ENCODE assay signal across 32 cellular contexts in the genomic region with DNA sequence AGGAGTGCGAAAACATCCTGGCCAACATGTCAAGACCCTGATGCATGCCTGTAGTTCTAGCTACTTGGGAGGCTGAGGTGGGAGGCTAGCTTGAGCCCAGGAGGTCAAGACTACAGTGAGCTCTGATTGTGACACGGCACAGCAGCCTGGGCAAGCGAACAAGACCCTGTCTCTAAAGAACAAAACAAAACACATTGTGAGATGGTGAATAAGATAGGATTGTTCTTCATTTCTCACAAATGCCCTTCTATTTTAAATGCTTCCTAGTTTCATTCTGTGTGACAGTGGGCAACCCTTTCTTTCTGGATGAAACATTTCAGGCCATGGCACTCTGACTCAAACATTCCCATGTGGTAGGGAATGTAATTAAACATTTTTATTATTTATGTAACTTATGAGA. TPM values are rescaled to one million over a fixed set of nuclear protein-coding genes. Genes with fewer than 3 reads are reported as not detected.
"Had no signal": no experiment of that assay in that cellular context is flagged by ENCODE, and none has a peak within 500 bp of the region (broad histone marks: within the 10 kb centered on the region; RNA-seq: fewer than 3 reads in every experiment).

No MANE protein-coding gene starts in this region.

- H3K27ac Mint-ChIP-seq: endodermal cell, mesothelial cell of epicardium, nephron had no signal

- ATAC-seq: esophagus mucosa; gastrocnemius medialis; left lobe of liver; naive thymus-derived CD4-positive, alpha-beta T cell; psoas muscle; right cardiac atrium; upper lobe of right lung had no signal

- H3K9me3 Mint-ChIP-seq: endodermal cell, mesothelial cell of epicardium, nephron had no signal

- FAIRE-seq: colon, keratinocyte had no signal

- H3K27ac ChIP-seq: epithelial cell of prostate, gastrocnemius medialis, psoas muscle, sigmoid colon, thoracic aorta, tibial nerve, upper lobe of right lung had no signal

- DNase-seq: cerebellar nuclear complex; effector CD8-positive, alpha-beta T cell; endodermal cell; foreskin fibroblast; gastrocnemius medialis; head of caudate nucleus; mesenchymal stem cell; naive thymus-derived CD4-positive, alpha-beta T cell; nucleus accumbens; posterior cingulate gyrus; psoas muscle; right cardiac atrium; sigmoid colon; stimulated activated CD4-positive, alpha-beta T cell treated with anti-CD3 and anti-CD28 coated beads, Interleukin-2, amount 100 ng/mL, for 24 hours; stimulated activated CD4-positive, alpha-beta T cell treated with anti-CD3 and anti-CD28 coated beads, Interleukin-4, amount 100 ng/mL, for 4 hours; stimulated activated naive CD4-positive, alpha-beta T cell; upper lobe of right lung; uterus had no signal

- H3K4me1 Mint-ChIP-seq: endodermal cell; mesothelial cell of epicardium; naive thymus-derived CD4-positive, alpha-beta T cell; nephron had no signal

- H3K27me3 Mint-ChIP-seq: naive thymus-derived CD4-positive, alpha-beta T cell had no signal

- H3K4me3 Mint-ChIP-seq: endodermal cell; mesothelial cell of epicardium; naive thymus-derived CD4-positive, alpha-beta T cell; nephron had no signal

RNA-seq across cellular contexts. Expression of gene EFCAB10, which starts 13.5 kb away (rescaled TPM):
- total RNA-seq: gastrocnemius medialis, glomerular endothelial cell, left lobe of liver, liver, mesothelial cell of epicardium, mucosa of gallbladder, osteocyte, psoas muscle, right cardiac atrium, sigmoid colon, skeletal muscle tissue, thoracic aorta, tibial nerve had no signal
